ENCODE assay signal across 9 cellular contexts in genomic region chr11:95925011-95925410, GRCh38. TPM values are rescaled to one million over a fixed set of nuclear protein-coding genes. Genes with fewer than 3 reads are reported as not detected.
A peak's percentile ranks its signal among the peaks of the same experiment; 100 is the strongest.
DNase-seq lines count a peak whose midpoint lies in the region; ATAC-seq, FAIRE-seq and TF ChIP-seq lines count a peak whose summit lies in the region.
"Had no signal": no experiment of that assay in that cellular context is flagged by ENCODE, and none has a peak within 500 bp of the region (broad histone marks: within the 10 kb centered on the region; RNA-seq: fewer than 3 reads in every experiment).

No MANE protein-coding gene starts in this region.

- peak overlapping the region; percentile 44 for H3K4me3 Mint-ChIP-seq in activated B cell treated with CpG ODN at 0.5 μM for 24 hours

- H3K9me3 ChIP-seq in right cardiac atrium (ENCODE audit: control insufficient read depth, low read length) = no peaks in the 10 kb centered on the region

- H3K4me3 ChIP-seq in right cardiac atrium (ENCODE audit: low read length) = peak overlapping the region; percentile 92

- no peak overlapping the region for H3K27ac ChIP-seq in right cardiac atrium (ENCODE audit: low read length)

- peaks cover 29% of the 10 kb centered on the region for H3K4me1 Mint-ChIP-seq in activated B cell treated with CpG ODN at 0.5 μM for 24 hours

- no peaks in the 10 kb centered on the region for H3K27me3 ChIP-seq in right cardiac atrium (ENCODE audit: control insufficient read depth, insufficient read depth)

- no peaks in the 10 kb centered on the region for H3K9me3 Mint-ChIP-seq in activated B cell treated with CpG ODN at 0.5 μM for 24 hours

- CTCF ChIA-PET in activated B cell treated with CpG ODN at 0.5 μM for 24 hours (lab: Charles Lee) = no interaction called here

- peaks cover 11% of the 10 kb centered on the region for H3K36me3 Mint-ChIP-seq in activated B cell treated with CpG ODN at 0.5 μM for 24 hours (ENCODE audit: low read depth)

- no peak for DNase-seq in right cardiac atrium
- DNase-seq in Right ventricle myocardium superior = no peak
- DNase-seq in activated B cell treated with CpG ODN at 0.5 μM for 24 hours = no peak
- DNase-seq in iris pigment epithelial cell (ENCODE audit: low read depth) = peak; percentile 66
- DNase-seq in urothelium cell line (ENCODE audit: low spot score) = peak; percentile 24
- DNase-seq in activated CD4-positive, CD25-positive, alpha-beta regulatory T cell (lab: John Stamatoyannopoulos, UW) = no peak
- DNase-seq in ureter (ENCODE audit: low spot score) = no peak
- DNase-seq in epidermal melanocyte (ENCODE audit: insufficient read length, low spot score) = no peak

- no peaks in the 10 kb centered on the region for H3K4me1 ChIP-seq in right cardiac atrium (ENCODE audit: control insufficient read depth, insufficient read depth, low read length)

- intact Hi-C loops in right cardiac atrium (cut with DNase I) (no loop called here), Right ventricle myocardium superior (cut with DNase I) (no loop called here), activated B cell treated with CpG ODN at 0.5 μM for 24 hours (cut with micrococcal nuclease) (loop anchor here (10.0 kb wide), 1 partner anchor 860 kb away; the partner anchor contains the start of gene SRSF8)

- FAIRE-seq in urothelium cell line (lab: Jason Lieb, UNC) = no peak
- FAIRE-seq: GM18507 had no signal

- no peak overlapping the region for H3K27ac Mint-ChIP-seq in activated B cell treated with CpG ODN at 0.5 μM for 24 hours

- no peak for ATAC-seq in right cardiac atrium
- no peak for ATAC-seq in Right ventricle myocardium superior (ENCODE audit: poor library complexity)
- no peak for ATAC-seq in activated B cell treated with CpG ODN at 0.5 μM for 24 hours (ENCODE audit: low read depth)

- 74% methylated on average over 5 of the region's 5 CpGs for WGBS in right cardiac atrium

- peaks cover 9% of the 10 kb centered on the region for H3K27me3 Mint-ChIP-seq in activated B cell treated with CpG ODN at 0.5 μM for 24 hours

- POLR2A ChIA-PET in activated B cell treated with CpG ODN at 0.5 μM for 24 hours (lab: Charles Lee) = no interaction called here

- TF ChIP-seq CTCF in activated B cell treated with CpG ODN at 0.5 μM for 24 hours (IDR thresholded peaks at IDR 0.05) = no peak

RNA-seq across cellular contexts. Expression of gene MTMR2, which starts 1.1 kb away (rescaled TPM):
- total RNA-seq in right cardiac atrium = 10 to 100 TPM; 16.0 to 23.6 (median 19.7) TPM
- polyA plus RNA-seq in right cardiac atrium = 7.8 TPM
- total RNA-seq in Right ventricle myocardium superior = 16.2 TPM
- 22.6 and 25.1 TPM in 2 replicates for total RNA-seq in activated B cell treated with CpG ODN at 0.5 μM for 24 hours
- 37.5 TPM for total RNA-seq in ureter

Comparison
In these comparisons a context has a peak if more than half of its experiments do, and no peak if none do; other contexts are left out.
1. DNase-seq: peak in iris pigment epithelial cell (single experiment) and urothelium cell line (single experiment); none in right cardiac atrium (0 of 3), Right ventricle myocardium superior (single experiment), activated B cell treated with CpG ODN at 0.5 μM for 24 hours (single experiment), activated CD4-positive, CD25-positive, alpha-beta regulatory T cell (0 of 4), ureter (single experiment) and epidermal melanocyte (single experiment).